Comparison of ENCODE assay signal across 8 cellular contexts in genomic region chrX:11757729-11758399, GRCh38. TPM values are rescaled to one million over a fixed set of nuclear protein-coding genes. Genes with fewer than 3 reads are reported as not detected.
DNase-seq lines count a peak whose midpoint lies in the region; ATAC-seq lines count a peak whose summit lies in the region.

MSL3 (plus strand) TSS chrX:11758237; CDS start chrX:11758264, 27 bp downstream.

- peak; percentile 87 for DNase-seq in D341Med (ENCODE audit: low spot score)
- DNase-seq in T follicular helper cell (ENCODE audit: low read depth) = peak; percentile 50
- peak; percentile 80 for DNase-seq in astrocyte of the hippocampus (ENCODE audit: low read depth, low spot score)
- DNase-seq in hepatic stellate cell (ENCODE audit: low spot score) = peak; percentile 62
- peak; percentile 29 for DNase-seq in pulmonary artery endothelial cell (ENCODE audit: low read depth, low spot score)

- ATAC-seq in GM19438 (IDR thresholded peaks at IDR 0.05; ENCODE audit: low read depth, unreplicated experiment) (peak; percentile 37), HG03571 (IDR thresholded peaks at IDR 0.05; ENCODE audit: unreplicated experiment) (peak; percentile 25), GM18861 (IDR thresholded peaks at IDR 0.05; ENCODE audit: unreplicated experiment) (no peak)

RNA-seq across cellular contexts. Expression of gene MSL3, which starts in this region (rescaled TPM):
- total RNA-seq in pulmonary artery endothelial cell = 50.7 and 54.8 TPM in 2 replicates

Comparison
In these comparisons a context has a peak if more than half of its experiments do, and no peak if none do; other contexts are left out.
1. DNase-seq: peak in every context shown above with its lines; median percentile 87 in D341Med; 80 in astrocyte of the hippocampus; 62 in hepatic stellate cell; 50 in T follicular helper cell; 29 in pulmonary artery endothelial cell.